ENCODE assay signal across 11 cellular contexts in genomic region chr9:121376214-121376830, GRCh38. TPM values are rescaled to one million over a fixed set of nuclear protein-coding genes. Genes with fewer than 3 reads are reported as not detected.
DNase-seq lines count a peak whose midpoint lies in the region; ATAC-seq and TF ChIP-seq lines count a peak whose summit lies in the region.
"Had no signal": no experiment of that assay in that cellular context is flagged by ENCODE, and none has a peak within 500 bp of the region (broad histone marks: within the 10 kb centered on the region; RNA-seq: fewer than 3 reads in every experiment).

No MANE protein-coding gene starts in this region.

- no peak overlapping the region for H3K4me3 Mint-ChIP-seq in CD14-positive monocyte
- H3K4me3 Mint-ChIP-seq in activated CD4-positive, alpha-beta T cell treated with anti-CD3 and anti-CD28 coated beads, Interleukin-2, amount 10 ng/mL, durations not matched to agents 24 days and 14 days, result no peak overlapping the region
- H3K4me3 Mint-ChIP-seq: activated naive CD8-positive, alpha-beta T cell; IgD-negative memory B cell had no signal

- H3K4me3 ChIP-seq in LNCaP clone FGC (ENCODE audit: low read depth, low read length) (no peak overlapping the region), brain microvascular endothelial cell (ENCODE audit: low read depth, low read length) (no peak overlapping the region)

- peak; percentile 22 for TF ChIP-seq CTCF in CD14-positive monocyte (IDR thresholded peaks at IDR 0.05)
- TF ChIP-seq CTCF in LNCaP clone FGC (IDR thresholded peaks at IDR 0.05; ENCODE audit: control insufficient read depth, extremely low read depth, insufficient read depth), result peak; percentile 34
- peak; percentile 1 for TF ChIP-seq CTCF in brain microvascular endothelial cell (IDR thresholded peaks at IDR 0.05; ENCODE audit: low read depth, low read length, missing control alignments)
- no peak for TF ChIP-seq CTCF in omental fat pad (IDR thresholded peaks at IDR 0.05)

- no peaks in the 10 kb centered on the region for H3K27me3 ChIP-seq in brain microvascular endothelial cell (replicated peaks)

- no peak overlapping the region for H3K27ac Mint-ChIP-seq in CD14-positive monocyte
- no peak overlapping the region for H3K27ac Mint-ChIP-seq in activated CD4-positive, alpha-beta T cell treated with anti-CD3 and anti-CD28 coated beads, Interleukin-2, amount 10 ng/mL, durations not matched to agents 24 days and 14 days
- H3K27ac Mint-ChIP-seq: activated naive CD8-positive, alpha-beta T cell; IgD-negative memory B cell had no signal

- no peak overlapping the region for H3K27ac ChIP-seq in brain microvascular endothelial cell

- H3K36me3 ChIP-seq in brain microvascular endothelial cell (replicated peaks), result no peaks in the 10 kb centered on the region

- H3K36me3 Mint-ChIP-seq in CD14-positive monocyte, result peaks cover 5 to 7% of the 10 kb centered on the region in 2 donors
- no peaks in the 10 kb centered on the region for H3K36me3 Mint-ChIP-seq in activated CD4-positive, alpha-beta T cell treated with anti-CD3 and anti-CD28 coated beads, Interleukin-2, amount 10 ng/mL, durations not matched to agents 24 days and 14 days (ENCODE audit: low read depth)

- DNase-seq in CD14-positive monocyte (ENCODE audit: low spot score), result no peak
- no peak for DNase-seq in LNCaP clone FGC (ENCODE audit: low read depth)
- DNase-seq in brain microvascular endothelial cell, result no peak
- peak; percentile 43 for DNase-seq in medulla oblongata (ENCODE audit: extremely low spot score)
- no peak for DNase-seq in activated CD4-positive, alpha-beta T cell treated with anti-CD3 and anti-CD28 coated beads, Interleukin-2, amount 10 ng/mL, durations not matched to agents 24 days and 14 days
- DNase-seq in HT-29 (ENCODE audit: low spot score), result no peak
- no peak for DNase-seq in omental fat pad (ENCODE audit: low spot score)
- no peak for DNase-seq in HuH-7.5 (ENCODE audit: low spot score)
- DNase-seq: GOT3 had no signal

- intact Hi-C loops in CD14-positive monocyte (cut with micrococcal nuclease), result no loop called here
- intact Hi-C loops in activated CD4-positive, alpha-beta T cell treated with anti-CD3 and anti-CD28 coated beads, Interleukin-2, amount 10 ng/mL, durations not matched to agents 24 days and 14 days (cut with micrococcal nuclease), result loop anchor here (1.0 kb wide), 1 partner anchor 56 kb away; no protein-coding TSS in a partner anchor

- peaks cover 0 to 3% (median 0%) of the 10 kb centered on the region in 3 donors for H3K27me3 Mint-ChIP-seq in CD14-positive monocyte (ENCODE audit: low read depth in 3 of 3)
- H3K27me3 Mint-ChIP-seq in activated CD4-positive, alpha-beta T cell treated with anti-CD3 and anti-CD28 coated beads, Interleukin-2, amount 10 ng/mL, durations not matched to agents 24 days and 14 days, result peaks cover 6% of the 10 kb centered on the region
- H3K27me3 Mint-ChIP-seq: activated naive CD8-positive, alpha-beta T cell; IgD-negative memory B cell had no signal

- no peak for ATAC-seq in omental fat pad (ENCODE audit: low FRiP score)

- H3K4me1 Mint-ChIP-seq in CD14-positive monocyte, result peaks cover 14% of the 10 kb centered on the region
- H3K4me1 Mint-ChIP-seq in activated CD4-positive, alpha-beta T cell treated with anti-CD3 and anti-CD28 coated beads, Interleukin-2, amount 10 ng/mL, durations not matched to agents 24 days and 14 days, result peaks cover 11% of the 10 kb centered on the region

- peaks cover 0 to 6% (median 3%) of the 10 kb centered on the region in 7 donors for H3K9me3 Mint-ChIP-seq in CD14-positive monocyte
- H3K9me3 Mint-ChIP-seq in activated CD4-positive, alpha-beta T cell treated with anti-CD3 and anti-CD28 coated beads, Interleukin-2, amount 10 ng/mL, durations not matched to agents 24 days and 14 days, result no peaks in the 10 kb centered on the region

- in situ Hi-C loops in brain microvascular endothelial cell (cut with HindIII; ENCODE audit: low pct_ligation_motif_present, low sequenced_read_pairs), result no loop called here

RNA-seq across cellular contexts. Expression of gene STOM, which starts 6.3 kb away (rescaled TPM):
- polyA plus RNA-seq in CD14-positive monocyte, result 10 to 100 TPM; 63.8 to 66.9 TPM
- 48.3 and 50.3 TPM in 2 replicates for total RNA-seq in activated CD4-positive, alpha-beta T cell treated with anti-CD3 and anti-CD28 coated beads, Interleukin-2, amount 10 ng/mL, durations not matched to agents 24 days and 14 days
- total RNA-seq in HT-29 (2014; rRNA removed; shearing (Covaris generic)), result not detected in 2 replicates
- total RNA-seq in omental fat pad, result 1,000 to 10,000 TPM in 1 of 4 donors, 100 to 1,000 TPM in 3; 398 to 1,331 (median 641) TPM

Comparison
In these comparisons a context has a peak if more than half of its experiments do, and no peak if none do; other contexts are left out.
1. CTCF ChIP-seq: peak in CD14-positive monocyte (single experiment), LNCaP clone FGC (single experiment) and brain microvascular endothelial cell (single experiment); none in omental fat pad (0 of 3).
2. RNA of gene STOM, which starts 6.3 kb away (total RNA-seq): 398 to 1,331 TPM in omental fat pad and 48.3 to 50.3 TPM in activated CD4-positive, alpha-beta T cell treated with anti-CD3 and anti-CD28 coated beads, Interleukin-2, amount 10 ng/mL, durations not matched to agents 24 days and 14 days; not detected in HT-29; every median in the first group is over 10 times any median in the second.